ENCODE assay signal across 27 cellular contexts in the genomic region with DNA sequence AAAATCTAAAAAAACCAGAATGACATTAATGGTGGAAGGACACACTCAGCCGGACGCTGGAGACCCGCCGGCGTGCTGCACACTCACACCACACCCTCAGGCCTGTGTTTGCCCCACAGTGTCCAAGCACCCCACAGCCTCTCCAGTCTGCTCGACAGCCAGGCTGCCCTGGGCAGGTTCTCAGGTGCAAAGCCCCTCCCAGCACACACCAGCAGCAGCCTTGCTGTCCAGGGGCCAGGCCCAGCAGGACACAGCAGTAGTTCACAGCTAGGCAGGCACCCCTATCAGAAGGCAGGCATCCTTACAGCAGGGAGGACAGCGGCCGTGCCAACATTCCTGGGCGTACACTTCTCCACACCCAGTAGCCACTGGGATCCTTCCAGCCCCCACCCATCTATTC. TPM values are rescaled to one million over a fixed set of nuclear protein-coding genes. Genes with fewer than 3 reads are reported as not detected.
"Had no signal": no experiment of that assay in that cellular context is flagged by ENCODE, and none has a peak within 500 bp of the region (broad histone marks: within the 10 kb centered on the region; RNA-seq: fewer than 3 reads in every experiment).

No MANE protein-coding gene starts in this region.

- ATAC-seq: activated CD8-positive, alpha-beta T cell treated with anti-CD3 and anti-CD28 coated beads, Interleukin-2, amount 10 ng/mL, durations not matched to agents 7 days and 5 days; activated naive CD8-positive, alpha-beta T cell treated with anti-CD3 and anti-CD28 coated beads, Interleukin-2, amount 50 U/mL, for 24 hours; body of pancreas; esophagus mucosa; stimulated activated naive B cell treated with anti-CD40 and anti-IgM and Interleukin-4, amounts not matched to agents 10 μg/mL and 1 μg/mL and 100 μg/mL, for 72 hours; T-helper 17 cell had no signal

- H3K36me3 Mint-ChIP-seq: mesothelial cell of epicardium had no signal

- DNase-seq: activated CD4-positive, alpha-beta T cell treated with anti-CD3 and anti-CD28 coated beads, Interleukin-2, amount 10 ng/mL, durations not matched to agents 7 days and 5 days; activated CD4-positive, CD25-positive, alpha-beta regulatory T cell treated with anti-CD3 and anti-CD28 coated beads, Interleukin-2, amount 50 U/mL, for 72 hours; activated CD8-positive, alpha-beta T cell treated with anti-CD3 and anti-CD28 coated beads, Interleukin-2, amount 10 ng/mL, durations not matched to agents 7 days and 5 days; activated gamma-delta T cell; activated naive CD4-positive, alpha-beta T cell treated with anti-CD3 and anti-CD28 coated beads, Interleukin-2, amount 50 U/mL, for 16 hours; activated naive CD8-positive, alpha-beta T cell treated with anti-CD3 and anti-CD28 coated beads, Interleukin-2, amount 50 U/mL, for 24 hours; body of pancreas; dermis blood vessel endothelial cell; effector memory CD4-positive, alpha-beta T cell; glutamatergic neuron; left ventricle myocardium superior; mammary epithelial cell; nephron progenitor cell; occipital lobe; small intestine; stimulated activated CD4-positive, alpha-beta T cell treated with anti-CD3 and anti-CD28 coated beads, Interleukin-2, amount 100 ng/mL, for 24 hours; stimulated activated naive B cell treated with anti-CD40 and anti-IgM and Interleukin-4, amounts not matched to agents 10 μg/mL and 1 μg/mL and 100 μg/mL, for 72 hours; SW 1271; T-helper 17 cell had no signal

- H3K36me3 ChIP-seq: cardiac muscle cell had no signal

- H3K27me3 ChIP-seq: body of pancreas, cardiac muscle cell had no signal

- H3K4me3 ChIP-seq: body of pancreas, cardiac muscle cell had no signal

- H3K27me3 Mint-ChIP-seq: activated CD4-positive, alpha-beta T cell treated with anti-CD3 and anti-CD28 coated beads, Interleukin-2, amount 10 ng/mL, durations not matched to agents 7 days and 5 days; activated naive CD8-positive, alpha-beta T cell treated with anti-CD3 and anti-CD28 coated beads, Interleukin-2, amount 50 U/mL, for 24 hours; T-helper 17 cell had no signal

- H3K9me3 ChIP-seq: body of pancreas had no signal

- H3K27ac Mint-ChIP-seq: activated CD8-positive, alpha-beta T cell treated with anti-CD3 and anti-CD28 coated beads, Interleukin-2, amount 10 ng/mL, durations not matched to agents 7 days and 5 days; activated naive CD8-positive, alpha-beta T cell treated with anti-CD3 and anti-CD28 coated beads, Interleukin-2, amount 50 U/mL, for 24 hours; activated T-helper 1 cell treated with anti-CD3 and anti-CD28 coated beads, Interleukin-12 subunit alpha, Interleukin-12 subunit beta, Interleukin-2, Interleukin-4 antibody, amounts not matched to agents 30 ng/mL and 10 ng/mL and 1 ng/mL, durations not matched to agents 14 hours and 24 hours and 36 hours; nephron progenitor cell had no signal

- H3K27ac ChIP-seq: cardiac muscle cell had no signal

- H3K9me3 Mint-ChIP-seq: activated CD4-positive, alpha-beta T cell treated with anti-CD3 and anti-CD28 coated beads, Interleukin-2, amount 10 ng/mL, durations not matched to agents 7 days and 5 days; activated naive CD8-positive, alpha-beta T cell treated with anti-CD3 and anti-CD28 coated beads, Interleukin-2, amount 50 U/mL, for 24 hours; activated T-helper 1 cell treated with anti-CD3 and anti-CD28 coated beads, Interleukin-12 subunit alpha, Interleukin-12 subunit beta, Interleukin-2, Interleukin-4 antibody, amounts not matched to agents 30 ng/mL and 10 ng/mL and 1 ng/mL, durations not matched to agents 14 hours and 24 hours and 36 hours; mesothelial cell of epicardium; nephron progenitor cell; stimulated activated naive B cell treated with anti-CD40 and anti-IgM and Interleukin-4, amounts not matched to agents 10 μg/mL and 1 μg/mL and 100 μg/mL, for 72 hours had no signal

RNA-seq across cellular contexts. Expression of gene GSC2, which starts 30.1 kb away (rescaled TPM):
- total RNA-seq: activated CD4-positive, alpha-beta T cell treated with anti-CD3 and anti-CD28 coated beads, Interleukin-2, amount 10 ng/mL, durations not matched to agents 7 days and 5 days; activated CD8-positive, alpha-beta T cell treated with anti-CD3 and anti-CD28 coated beads, Interleukin-2, amount 10 ng/mL, durations not matched to agents 7 days and 5 days; body of pancreas; cardiac muscle cell; dermis blood vessel endothelial cell; esophagus mucosa; frontal cortex; left ventricle myocardium superior; mammary epithelial cell; mesothelial cell of epicardium; occipital lobe; sciatic nerve; T-helper 17 cell; ureter had no signal
- polyA plus RNA-seq: cardiac muscle cell, mammary epithelial cell, small intestine, thymus had no signal

RNA-seq across cellular contexts. Expression of gene TSSK2, which starts 49.1 kb away (rescaled TPM):
- total RNA-seq: activated CD4-positive, alpha-beta T cell treated with anti-CD3 and anti-CD28 coated beads, Interleukin-2, amount 10 ng/mL, durations not matched to agents 7 days and 5 days; activated CD8-positive, alpha-beta T cell treated with anti-CD3 and anti-CD28 coated beads, Interleukin-2, amount 10 ng/mL, durations not matched to agents 7 days and 5 days; activated T-helper 1 cell treated with anti-CD3 and anti-CD28 coated beads, Interleukin-12 subunit alpha, Interleukin-12 subunit beta, Interleukin-2, Interleukin-4 antibody, amounts not matched to agents 30 ng/mL and 10 ng/mL and 1 ng/mL, durations not matched to agents 14 hours and 24 hours and 36 hours; cardiac muscle cell; dermis blood vessel endothelial cell; esophagus mucosa; frontal cortex; left ventricle myocardium superior; mesothelial cell of epicardium; occipital lobe; sciatic nerve; ureter had no signal
- polyA plus RNA-seq: cardiac muscle cell, mammary epithelial cell had no signal
